Comparison of ENCODE assay signal across 1 cellular context in genomic region chr18:3411854-3412268, GRCh38.
TF ChIP-seq lines count a peak whose summit lies in the region.

No MANE protein-coding gene starts in this region.

TF ChIP-seq in HepG2, 621 proteins besides CTCF, POLR2A, EP300 and RAD21 (continued from another document):
- TF ChIP-seq ZNF609 (CRISPR knock-in tag; IDR thresholded peaks at IDR 0.05; ENCODE audit: borderline replicate concordance) = no peak
- no peak for TF ChIP-seq MXD3 (CRISPR knock-in tag; IDR thresholded peaks at IDR 0.05)
- TF ChIP-seq ZNF282 (IDR thresholded peaks at IDR 0.05; ENCODE audit: partially characterized antibody) = no peak
- TF ChIP-seq REL (CRISPR knock-in tag; conservative IDR thresholded peaks at IDR 0.05) = no peak
- no peak for TF ChIP-seq FLYWCH1 (CRISPR knock-in tag; IDR thresholded peaks at IDR 0.05)
- TF ChIP-seq ZFP37 (CRISPR knock-in tag; IDR thresholded peaks at IDR 0.05; ENCODE audit: borderline replicate concordance) = no peak
- TF ChIP-seq ATF4 (CRISPR knock-in tag; IDR thresholded peaks at IDR 0.05) = no peak
- no peak for TF ChIP-seq CBFB (CRISPR knock-in tag; IDR thresholded peaks at IDR 0.05)
- no peak for TF ChIP-seq ZNF414 (CRISPR knock-in tag; IDR thresholded peaks at IDR 0.05)
- TF ChIP-seq ZNF788 (CRISPR knock-in tag; IDR thresholded peaks at IDR 0.05; ENCODE audit: borderline replicate concordance) = no peak
- TF ChIP-seq ZNF629 (CRISPR knock-in tag; conservative IDR thresholded peaks at IDR 0.05) = no peak
